ENCODE assay signal across 8 cellular contexts in the genomic region with DNA sequence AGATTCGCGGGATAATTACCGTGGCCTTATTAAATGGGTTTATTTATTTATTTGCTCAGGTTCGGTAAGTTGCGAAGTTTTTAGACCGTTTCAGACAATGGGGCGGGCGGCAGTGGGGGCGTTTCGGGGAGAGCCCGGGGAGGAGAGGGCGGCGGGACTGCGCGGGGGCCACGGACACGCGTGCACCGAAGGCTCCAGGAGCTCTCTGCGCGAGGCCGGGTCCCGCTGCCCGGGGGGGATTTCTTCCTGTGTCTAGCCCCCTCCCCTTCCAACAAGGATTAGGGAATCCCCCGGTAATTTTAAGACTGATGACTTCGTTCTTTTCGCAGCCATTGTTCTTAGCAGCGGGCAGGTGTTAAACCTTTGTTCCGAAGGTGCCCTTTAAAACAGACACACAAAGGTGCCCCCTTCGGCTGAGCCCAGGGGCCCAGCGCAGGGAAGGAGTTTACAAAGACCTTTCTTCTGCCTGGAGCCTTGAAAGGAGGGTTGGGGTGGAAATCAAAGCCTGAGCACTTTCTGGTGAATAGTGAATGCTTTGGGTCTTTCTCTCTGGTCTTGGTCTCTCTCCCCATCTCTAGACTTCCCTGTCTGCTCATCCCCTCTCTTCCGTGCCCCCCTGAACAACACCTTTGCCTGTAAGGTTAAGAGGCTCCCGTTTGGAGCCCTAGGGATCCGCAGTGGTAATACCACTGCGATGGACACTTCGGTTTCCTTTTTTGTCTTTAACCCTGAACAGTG.
DNase-seq lines count a peak whose midpoint lies in the region; ATAC-seq and TF ChIP-seq lines count a peak whose summit lies in the region.

No MANE protein-coding gene starts in this region.

- no peaks in the 10 kb centered on the region for H3K27me3 Mint-ChIP-seq in nephron (ENCODE audit: low read depth)

- H3K27ac ChIP-seq in WERI-Rb-1 = no peak overlapping the region

- ATAC-seq in HG02973 (IDR thresholded peaks at IDR 0.05; ENCODE audit: unreplicated experiment) (no peak), HG02870 (IDR thresholded peaks at IDR 0.05; ENCODE audit: unreplicated experiment) (no peak)

- H3K4me3 ChIP-seq in WERI-Rb-1 (ENCODE audit: low read depth, low read length) = peak overlapping the region; percentile 58

- peaks cover 41% of the 10 kb centered on the region for H3K36me3 Mint-ChIP-seq in nephron (ENCODE audit: low read depth)

- H3K4me3 Mint-ChIP-seq in nephron = peak overlapping the region; percentile 98 to 99 (median 98)

- no peaks in the 10 kb centered on the region for H3K9me3 Mint-ChIP-seq in nephron

- H3K4me1 Mint-ChIP-seq in nephron = peaks cover 55% of the 10 kb centered on the region

- DNase-seq in DMS53 (lab: John Stamatoyannopoulos, UW) = peak; percentile 21
- DNase-seq in DMS53 treated with DMSO at 0.1 percent for 48 hours (lab: John Stamatoyannopoulos, UW; ENCODE audit: unreplicated experiment) = no peak
- no peak for DNase-seq in WERI-Rb-1
- peak; percentile 23 for DNase-seq in effector CD4-positive, alpha-beta T cell
- DNase-seq in NCI-H446 treated with DMSO at 0.1 percent for 48 hours (lab: John Stamatoyannopoulos, UW) = no peak

- no peaks in the 10 kb centered on the region for H3K36me3 ChIP-seq in WERI-Rb-1

- H3K27me3 ChIP-seq in WERI-Rb-1 (ENCODE audit: insufficient read depth, low read depth, severe bottlenecking) = peaks cover 16% of the 10 kb centered on the region

- peak overlapping the region; percentile 95 to 98 (median 96) for H3K27ac Mint-ChIP-seq in nephron

- TF ChIP-seq CTCF in WERI-Rb-1 (IDR thresholded peaks at IDR 0.05; ENCODE audit: low read depth, low read length) (no peak), nephron (IDR thresholded peaks at IDR 0.05; ENCODE audit: unreplicated experiment in 3 of 3) (no peak)

- no peaks in the 10 kb centered on the region for H3K9me3 ChIP-seq in WERI-Rb-1 (ENCODE audit: severe bottlenecking)

Comparison
In these comparisons a context has a peak if more than half of its experiments do, and no peak if none do; other contexts are left out.
1. DNase-seq: peak in DMS53 (single experiment) and effector CD4-positive, alpha-beta T cell (single experiment); none in DMS53 treated with DMSO at 0.1 percent for 48 hours (single experiment), WERI-Rb-1 (single experiment) and NCI-H446 treated with DMSO at 0.1 percent for 48 hours (single experiment).